1 cellular context compared by ENCODE assay signal in genomic region chr22:39528080-39528661, GRCh38.
A peak's percentile ranks its signal among the peaks of the same experiment; 100 is the strongest.
TF ChIP-seq lines count a peak whose summit lies in the region.

No MANE protein-coding gene starts in this region.

TF ChIP-seq in GM12878, 131 proteins besides CTCF, POLR2A, EP300 and RAD21 (continued from another document and continues in another):
- TF ChIP-seq, protein P1, sequence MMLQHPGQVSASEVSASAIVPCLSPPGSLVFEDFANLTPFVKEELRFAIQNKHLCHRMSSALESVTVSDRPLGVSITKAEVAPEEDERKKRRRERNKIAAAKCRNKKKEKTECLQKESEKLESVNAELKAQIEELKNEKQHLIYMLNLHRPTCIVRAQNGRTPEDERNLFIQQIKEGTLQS (IDR thresholded peaks at IDR 0.05; ENCODE audit: borderline replicate concordance, extremely low read depth, low read depth, low read length), result no peak
- TF ChIP-seq BCLAF1 (IDR thresholded peaks at IDR 0.05), result no peak
- no peak for TF ChIP-seq SUZ12 (IDR thresholded peaks at IDR 0.05; ENCODE audit: unreplicated experiment)
- TF ChIP-seq CHD1 (IDR thresholded peaks at IDR 0.05; ENCODE audit: low read depth, low read length), result no peak
- no peak for TF ChIP-seq USF2 (IDR thresholded peaks at IDR 0.05; ENCODE audit: borderline replicate concordance, low read depth, low read length)
- TF ChIP-seq ZNF592 (IDR thresholded peaks at IDR 0.05), result no peak
- no peak for TF ChIP-seq BCL11A (IDR thresholded peaks at IDR 0.05; ENCODE audit: low read depth, low read length)
- no peak for TF ChIP-seq KDM1A (IDR thresholded peaks at IDR 0.05; ENCODE audit: borderline replicate concordance)
- TF ChIP-seq KAT2A (conservative IDR thresholded peaks at IDR 0.05; ENCODE audit: control insufficient read depth, low read depth, low read length), result no peak
- no peak for TF ChIP-seq NFXL1 (IDR thresholded peaks at IDR 0.05; ENCODE audit: borderline replicate concordance)
- TF ChIP-seq, protein P2, sequence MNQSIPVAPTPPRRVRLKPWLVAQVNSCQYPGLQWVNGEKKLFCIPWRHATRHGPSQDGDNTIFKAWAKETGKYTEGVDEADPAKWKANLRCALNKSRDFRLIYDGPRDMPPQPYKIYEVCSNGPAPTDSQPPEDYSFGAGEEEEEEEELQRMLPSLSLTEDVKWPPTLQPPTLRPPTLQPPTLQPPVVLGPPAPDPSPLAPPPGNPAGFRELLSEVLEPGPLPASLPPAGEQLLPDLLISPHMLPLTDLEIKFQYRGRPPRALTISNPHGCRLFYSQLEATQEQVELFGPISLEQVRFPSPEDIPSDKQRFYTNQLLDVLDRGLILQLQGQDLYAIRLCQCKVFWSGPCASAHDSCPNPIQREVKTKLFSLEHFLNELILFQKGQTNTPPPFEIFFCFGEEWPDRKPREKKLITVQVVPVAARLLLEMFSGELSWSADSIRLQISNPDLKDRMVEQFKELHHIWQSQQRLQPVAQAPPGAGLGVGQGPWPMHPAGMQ (IDR thresholded peaks at IDR 0.05; ENCODE audit: borderline replicate concordance), result no peak
- TF ChIP-seq RELB (IDR thresholded peaks at IDR 0.05; ENCODE audit: low read depth), result no peak
- TF ChIP-seq BRCA1 (IDR thresholded peaks at IDR 0.05; ENCODE audit: low read depth, low read length), result no peak
- TF ChIP-seq SREBF2 (IDR thresholded peaks at IDR 0.05; ENCODE audit: low read length), result no peak
- no peak for TF ChIP-seq TAF1 (IDR thresholded peaks at IDR 0.05; ENCODE audit: borderline replicate concordance, low read depth, low read length)
- TF ChIP-seq, protein P3, sequence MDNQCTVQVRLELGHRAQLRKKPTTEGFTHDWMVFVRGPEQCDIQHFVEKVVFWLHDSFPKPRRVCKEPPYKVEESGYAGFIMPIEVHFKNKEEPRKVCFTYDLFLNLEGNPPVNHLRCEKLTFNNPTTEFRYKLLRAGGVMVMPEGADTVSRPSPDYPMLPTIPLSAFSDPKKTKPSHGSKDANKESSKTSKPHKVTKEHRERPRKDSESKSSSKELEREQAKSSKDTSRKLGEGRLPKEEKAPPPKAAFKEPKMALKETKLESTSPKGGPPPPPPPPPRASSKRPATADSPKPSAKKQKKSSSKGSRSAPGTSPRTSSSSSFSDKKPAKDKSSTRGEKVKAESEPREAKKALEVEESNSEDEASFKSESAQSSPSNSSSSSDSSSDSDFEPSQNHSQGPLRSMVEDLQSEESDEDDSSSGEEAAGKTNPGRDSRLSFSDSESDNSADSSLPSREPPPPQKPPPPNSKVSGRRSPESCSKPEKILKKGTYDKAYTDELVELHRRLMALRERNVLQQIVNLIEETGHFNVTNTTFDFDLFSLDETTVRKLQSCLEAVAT (IDR thresholded peaks at IDR 0.05), result peak; percentile 40; the same call in 1 of the 2 replicates
- TF ChIP-seq SUPT20H (IDR thresholded peaks at IDR 0.05; ENCODE audit: borderline replicate concordance, control insufficient read depth, low read depth, low read length), result no peak
- TF ChIP-seq YBX1 (IDR thresholded peaks at IDR 0.05), result no peak
- TF ChIP-seq MYB (IDR thresholded peaks at IDR 0.05; ENCODE audit: borderline replicate concordance, low read depth, low read length), result no peak
- no peak for TF ChIP-seq IRF3 (IDR thresholded peaks at IDR 0.05)
- TF ChIP-seq ZNF217 (IDR thresholded peaks at IDR 0.05), result no peak
- peak; percentile 20; the same call in 1 of the 2 replicates for TF ChIP-seq DPF2 (IDR thresholded peaks at IDR 0.05)
- no peak for TF ChIP-seq SPI1 (IDR thresholded peaks at IDR 0.05; ENCODE audit: borderline replicate concordance, insufficient read depth, low read depth, low read length)
- TF ChIP-seq CEBPZ (IDR thresholded peaks at IDR 0.05; ENCODE audit: low read depth, low read length), result no peak
- no peak; a peak in 1 of 4 replicates for TF ChIP-seq ETV6 (conservative IDR thresholded peaks at IDR 0.05 in 1 of 2, IDR thresholded peaks at IDR 0.05 in 1 of 2; ENCODE audit: borderline replicate concordance in 1 of 2, low read depth in 1 of 2)
- TF ChIP-seq BACH1 (IDR thresholded peaks at IDR 0.05; ENCODE audit: borderline replicate concordance), result peak; percentile 5; the same call in 1 of the 2 replicates
- no peak for TF ChIP-seq SMAD5 (IDR thresholded peaks at IDR 0.05; ENCODE audit: low read depth)
- TF ChIP-seq IKZF1 (conservative IDR thresholded peaks at IDR 0.05), result no peak; the same call in 1 of the 2 replicates
- no peak for TF ChIP-seq RELA (IDR thresholded peaks at IDR 0.05; ENCODE audit: borderline replicate concordance, partially characterized antibody)
- no peak for TF ChIP-seq RBBP5 (conservative IDR thresholded peaks at IDR 0.05)
- TF ChIP-seq, protein P4, sequence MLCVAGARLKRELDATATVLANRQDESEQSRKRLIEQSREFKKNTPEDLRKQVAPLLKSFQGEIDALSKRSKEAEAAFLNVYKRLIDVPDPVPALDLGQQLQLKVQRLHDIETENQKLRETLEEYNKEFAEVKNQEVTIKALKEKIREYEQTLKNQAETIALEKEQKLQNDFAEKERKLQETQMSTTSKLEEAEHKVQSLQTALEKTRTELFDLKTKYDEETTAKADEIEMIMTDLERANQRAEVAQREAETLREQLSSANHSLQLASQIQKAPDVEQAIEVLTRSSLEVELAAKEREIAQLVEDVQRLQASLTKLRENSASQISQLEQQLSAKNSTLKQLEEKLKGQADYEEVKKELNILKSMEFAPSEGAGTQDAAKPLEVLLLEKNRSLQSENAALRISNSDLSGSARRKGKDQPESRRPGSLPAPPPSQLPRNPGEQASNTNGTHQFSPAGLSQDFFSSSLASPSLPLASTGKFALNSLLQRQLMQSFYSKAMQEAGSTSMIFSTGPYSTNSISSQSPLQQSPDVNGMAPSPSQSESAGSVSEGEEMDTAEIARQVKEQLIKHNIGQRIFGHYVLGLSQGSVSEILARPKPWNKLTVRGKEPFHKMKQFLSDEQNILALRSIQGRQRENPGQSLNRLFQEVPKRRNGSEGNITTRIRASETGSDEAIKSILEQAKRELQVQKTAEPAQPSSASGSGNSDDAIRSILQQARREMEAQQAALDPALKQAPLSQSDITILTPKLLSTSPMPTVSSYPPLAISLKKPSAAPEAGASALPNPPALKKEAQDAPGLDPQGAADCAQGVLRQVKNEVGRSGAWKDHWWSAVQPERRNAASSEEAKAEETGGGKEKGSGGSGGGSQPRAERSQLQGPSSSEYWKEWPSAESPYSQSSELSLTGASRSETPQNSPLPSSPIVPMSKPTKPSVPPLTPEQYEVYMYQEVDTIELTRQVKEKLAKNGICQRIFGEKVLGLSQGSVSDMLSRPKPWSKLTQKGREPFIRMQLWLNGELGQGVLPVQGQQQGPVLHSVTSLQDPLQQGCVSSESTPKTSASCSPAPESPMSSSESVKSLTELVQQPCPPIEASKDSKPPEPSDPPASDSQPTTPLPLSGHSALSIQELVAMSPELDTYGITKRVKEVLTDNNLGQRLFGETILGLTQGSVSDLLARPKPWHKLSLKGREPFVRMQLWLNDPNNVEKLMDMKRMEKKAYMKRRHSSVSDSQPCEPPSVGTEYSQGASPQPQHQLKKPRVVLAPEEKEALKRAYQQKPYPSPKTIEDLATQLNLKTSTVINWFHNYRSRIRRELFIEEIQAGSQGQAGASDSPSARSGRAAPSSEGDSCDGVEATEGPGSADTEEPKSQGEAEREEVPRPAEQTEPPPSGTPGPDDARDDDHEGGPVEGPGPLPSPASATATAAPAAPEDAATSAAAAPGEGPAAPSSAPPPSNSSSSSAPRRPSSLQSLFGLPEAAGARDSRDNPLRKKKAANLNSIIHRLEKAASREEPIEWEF (IDR thresholded peaks at IDR 0.05; ENCODE audit: insufficient replicate concordance, low read depth, low read length), result no peak
- no peak for TF ChIP-seq NR2C2 (IDR thresholded peaks at IDR 0.05; ENCODE audit: borderline replicate concordance, control insufficient read depth, insufficient read length, low read depth)
- TF ChIP-seq JUND (IDR thresholded peaks at IDR 0.05; ENCODE audit: low read depth, low read length), result no peak
